In genomic region chr12:74537707-74538385, GRCh38 we compare ENCODE assay signal across 8 cellular contexts. TPM values are rescaled to one million over a fixed set of nuclear protein-coding genes. Genes with fewer than 3 reads are reported as not detected.
DNase-seq lines count a peak whose midpoint lies in the region; ATAC-seq and TF ChIP-seq lines count a peak whose summit lies in the region.

Gene ATXN7L3B, plus strand, starts transcription at chr12:74537835. Its CDS starts 278 bp downstream, at chr12:74538113.

- peak within 1 kb of the TSS; percentile 61 for H3K4me2 ChIP-seq in trophoblast cell (ENCODE audit: low read length)

- H4K91ac ChIP-seq in trophoblast cell (ENCODE audit: low read depth, low read length): peak within 1 kb of the TSS; percentile 86

- no peaks in the 10 kb centered on the region for H3K27me3 Mint-ChIP-seq in activated naive CD8-positive, alpha-beta T cell treated with anti-CD3 and anti-CD28 coated beads, Interleukin-2, amount 50 U/mL, for 24 hours

- TF ChIP-seq POLR2A in transverse colon (IDR thresholded peaks at IDR 0.05): peak; percentile 84

- H3K4me3 Mint-ChIP-seq in activated naive CD8-positive, alpha-beta T cell treated with anti-CD3 and anti-CD28 coated beads, Interleukin-2, amount 50 U/mL, for 24 hours: peak within 1 kb of the TSS; percentile 96

- H3K27ac ChIP-seq in cardiac muscle cell (peak within 1 kb of the TSS; percentile 99), trophoblast cell (ENCODE audit: low read depth, low read length) (peak within 1 kb of the TSS; percentile 96), transverse colon (peak within 1 kb of the TSS; percentile 93 to 98 (median 96))

- DNase-seq in NCI-H1417 (lab: John Stamatoyannopoulos, UW): peak; percentile 98 to 100 (median 100)
- DNase-seq in SW 1271 (lab: John Stamatoyannopoulos, UW): peak; percentile 91 to 93
- peak; percentile 94 for DNase-seq in activated naive CD8-positive, alpha-beta T cell treated with anti-CD3 and anti-CD28 coated beads, Interleukin-2, amount 50 U/mL, for 24 hours
- peak; percentile 95 to 97 for DNase-seq in cardiac muscle cell (ENCODE audit: low read depth in 1 of 2, low spot score in 1 of 2)
- peak; percentile 100 for DNase-seq in trophoblast cell
- DNase-seq in transverse colon: peak; percentile 95

- H3K9me3 ChIP-seq in cardiac muscle cell (ENCODE audit: low read depth) (no peaks in the 10 kb centered on the region), trophoblast cell (ENCODE audit: insufficient read depth, low read depth, low read length) (no peaks in the 10 kb centered on the region), transverse colon (no peaks in the 10 kb centered on the region)

- no CpG with 5 or more reads among the region's 49 CpGs for WGBS in trophoblast cell (ENCODE audit: extremely low coverage, insufficient coverage, insufficient read length)
- 0 to 1% methylated on average over 20 to 30 of the region's 49 CpGs for WGBS in transverse colon (ENCODE audit: low coverage in 1 of 2), 2 donors

- H3K79me2 ChIP-seq in trophoblast cell (ENCODE audit: control insufficient read depth, insufficient read depth, low read length, poor library complexity): peaks cover 18% of the 10 kb centered on the region

- H3K4me1 Mint-ChIP-seq in activated naive CD8-positive, alpha-beta T cell treated with anti-CD3 and anti-CD28 coated beads, Interleukin-2, amount 50 U/mL, for 24 hours: peaks cover 52% of the 10 kb centered on the region

- H2BK120ac ChIP-seq in trophoblast cell (ENCODE audit: insufficient read depth, low read length, poor library complexity): peak within 1 kb of the TSS; percentile 87

- no peak for TF ChIP-seq EP300 in transverse colon (IDR thresholded peaks at IDR 0.05; ENCODE audit: low read depth)

- H3K4me3 ChIP-seq in cardiac muscle cell (peak within 1 kb of the TSS; percentile 74), trophoblast cell (ENCODE audit: low read depth, low read length) (peak within 1 kb of the TSS; percentile 88), transverse colon (peak within 1 kb of the TSS; percentile 69 to 89 (median 82))

- peak within 1 kb of the TSS; percentile 7 for H2AFZ ChIP-seq in trophoblast cell (ENCODE audit: insufficient read depth, low read length, poor library complexity)

- in situ Hi-C loops in transverse colon (cut with MboI; ENCODE audit: low pct_ligation_motif_present in 1 of 4, low pct_unique_long_range_greater_than_20kb in 1 of 4, low sequenced_read_pairs in 3 of 4): no loop called here

- H3K27me3 ChIP-seq in cardiac muscle cell (no peaks in the 10 kb centered on the region), trophoblast cell (ENCODE audit: insufficient read depth, low read length) (no peaks in the 10 kb centered on the region), transverse colon (peaks cover under 1% of the 10 kb centered on the region)

- no peak within 1 kb of the TSS for H2BK12ac ChIP-seq in trophoblast cell (ENCODE audit: low read length)

- H4K12ac ChIP-seq in trophoblast cell (ENCODE audit: low read depth, low read length): peak within 1 kb of the TSS; percentile 95

- H3K9me3 Mint-ChIP-seq in activated naive CD8-positive, alpha-beta T cell treated with anti-CD3 and anti-CD28 coated beads, Interleukin-2, amount 50 U/mL, for 24 hours: no peaks in the 10 kb centered on the region

- peak within 1 kb of the TSS; percentile 84 for H2BK5ac ChIP-seq in trophoblast cell (ENCODE audit: low read depth, low read length, poor library complexity)

- intact Hi-C loops in transverse colon (cut with DNase I; ENCODE audit: low total_unique reads): no loop called here

- peaks cover 51% of the 10 kb centered on the region for H3K36me3 Mint-ChIP-seq in activated naive CD8-positive, alpha-beta T cell treated with anti-CD3 and anti-CD28 coated beads, Interleukin-2, amount 50 U/mL, for 24 hours (ENCODE audit: low read depth)

- H3K9ac ChIP-seq in trophoblast cell (ENCODE audit: low read length): peak within 1 kb of the TSS; percentile 99

- H3K23ac ChIP-seq in trophoblast cell (ENCODE audit: low read length): no peak within 1 kb of the TSS

- H3K4me1 ChIP-seq in cardiac muscle cell (ENCODE audit: low read depth) (peaks cover 31% of the 10 kb centered on the region), trophoblast cell (ENCODE audit: control insufficient read depth in 1 of 2, insufficient read depth in 2 of 2, low read length in 2 of 2) (peaks cover 5 to 12% of the 10 kb centered on the region in 2 experiments), transverse colon (peaks cover 23 to 45% (median 28%) of the 10 kb centered on the region in 4 donors)

- H3K18ac ChIP-seq in trophoblast cell (ENCODE audit: low read length): peak within 1 kb of the TSS; percentile 95

- peak within 1 kb of the TSS; percentile 93 for H4K8ac ChIP-seq in trophoblast cell (ENCODE audit: low read depth, low read length)

- peak within 1 kb of the TSS; percentile 91 for H3K14ac ChIP-seq in trophoblast cell (ENCODE audit: low read length)

- H3K36me3 ChIP-seq in cardiac muscle cell (no peaks in the 10 kb centered on the region), trophoblast cell (ENCODE audit: control insufficient read depth in 1 of 2, insufficient read depth in 2 of 2, low read length in 2 of 2) (peaks cover 2% of the 10 kb centered on the region in 2 experiments), transverse colon (no peaks in the 10 kb centered on the region)

- ATAC-seq in HG02759 (IDR thresholded peaks at IDR 0.05; ENCODE audit: unreplicated experiment): peak; percentile 98
- ATAC-seq in activated naive CD8-positive, alpha-beta T cell treated with anti-CD3 and anti-CD28 coated beads, Interleukin-2, amount 50 U/mL, for 24 hours: peak; percentile 98

- H2AK5ac ChIP-seq in trophoblast cell (ENCODE audit: low read length): no peak within 1 kb of the TSS

- peaks cover 6% of the 10 kb centered on the region for H3K79me1 ChIP-seq in trophoblast cell (ENCODE audit: low read length)

- H3K27ac Mint-ChIP-seq in activated naive CD8-positive, alpha-beta T cell treated with anti-CD3 and anti-CD28 coated beads, Interleukin-2, amount 50 U/mL, for 24 hours: peak within 1 kb of the TSS; percentile 98

- TF ChIP-seq CTCF in GM12873 (IDR thresholded peaks at IDR 0.05; ENCODE audit: insufficient read depth, low read depth, low read length, missing control alignments) (peak; percentile 14), cardiac muscle cell (IDR thresholded peaks at IDR 0.05; ENCODE audit: low read depth, low read length) (no peak), transverse colon (IDR thresholded peaks at IDR 0.05) (peak in 1 of 5 experiments; percentile 13)

- peak within 1 kb of the TSS; percentile 80 for H3K4ac ChIP-seq in trophoblast cell (ENCODE audit: low read depth, low read length)

RNA-seq across cellular contexts. Expression of gene ATXN7L3B, which starts in this region (rescaled TPM):
- total RNA-seq in cardiac muscle cell: 42.5 and 42.6 TPM in 2 replicates
- polyA plus RNA-seq in cardiac muscle cell: 54.5 and 55.9 TPM in 2 replicates
- 19.5 and 20.9 TPM in 2 replicates for polyA plus RNA-seq in trophoblast cell (2013)
- 10 to 100 TPM in 3 of 4 donors, 1 to 10 TPM in 1; 7.9 to 23.6 (median 21.2) TPM for total RNA-seq in transverse colon

Comparison
In these comparisons a context has a peak if more than half of its experiments do, and no peak if none do; other contexts are left out.
1. Peak in every context shown above with its lines: DNase-seq, ATAC-seq, H3K4me3 ChIP-seq and H3K27ac ChIP-seq.